7 cellular contexts compared by ENCODE assay signal in the genomic region with DNA sequence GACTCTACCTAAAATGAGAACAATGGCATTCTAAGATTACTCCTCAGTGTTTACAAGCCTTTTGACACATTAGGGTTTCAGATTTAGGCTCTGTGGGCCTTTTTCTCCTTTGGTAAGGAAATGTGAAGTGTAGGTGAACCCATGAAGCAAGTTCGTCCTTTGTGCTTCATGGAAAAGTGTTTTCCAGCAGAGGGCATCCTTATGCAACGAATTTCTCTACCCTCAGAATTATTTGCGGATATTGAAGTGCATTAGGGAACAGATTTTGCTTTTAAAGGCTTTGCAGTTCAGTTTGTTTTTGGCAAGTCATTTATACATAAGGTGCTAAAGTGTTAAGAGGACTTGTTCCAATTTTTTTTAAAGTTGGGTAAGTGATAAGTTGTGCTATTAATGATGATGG.
DNase-seq lines count a peak whose midpoint lies in the region; ATAC-seq and TF ChIP-seq lines count a peak whose summit lies in the region.

No MANE protein-coding gene starts in this region.

- peaks cover 16% of the 10 kb centered on the region for H3K4me1 Mint-ChIP-seq in nephron progenitor cell

- H3K4me3 Mint-ChIP-seq in nephron progenitor cell = no peak overlapping the region

- in situ Hi-C loops in GM13976 (cut with MboI; ENCODE audit: low sequenced_read_pairs, unreplicated experiment) = no loop called here
- in situ Hi-C loops in brain microvascular endothelial cell (cut with HindIII; ENCODE audit: low pct_ligation_motif_present, low sequenced_read_pairs) = no loop called here

- H3K27ac ChIP-seq in brain microvascular endothelial cell = no peak overlapping the region

- no peak overlapping the region for H3K4me3 ChIP-seq in brain microvascular endothelial cell (ENCODE audit: low read depth, low read length)

- H3K9me3 Mint-ChIP-seq in nephron progenitor cell = peaks cover 8% of the 10 kb centered on the region

- DNase-seq in GM13976 (ENCODE audit: low spot score) (no peak), NCI-H1694 (lab: John Stamatoyannopoulos, UW) (peak; percentile 19), brain microvascular endothelial cell (peak; percentile 52), nephron progenitor cell (no peak), UCSD-AML1 (lab: John Stamatoyannopoulos, UW; ENCODE audit: unreplicated experiment) (no peak)

- H3K27me3 Mint-ChIP-seq in nephron progenitor cell (ENCODE audit: low read depth, poor library complexity) = peaks cover 2% of the 10 kb centered on the region

- no peaks in the 10 kb centered on the region for H3K27me3 ChIP-seq in brain microvascular endothelial cell (replicated peaks)

- H3K27ac Mint-ChIP-seq in nephron progenitor cell = no peak overlapping the region

- no peaks in the 10 kb centered on the region for H3K36me3 ChIP-seq in brain microvascular endothelial cell (replicated peaks)

- H3K36me3 Mint-ChIP-seq in nephron progenitor cell (ENCODE audit: low read depth) = no peaks in the 10 kb centered on the region

- peak; percentile 8 for TF ChIP-seq CTCF in GM13976 (IDR thresholded peaks at IDR 0.05; ENCODE audit: borderline replicate concordance, control extremely low read depth, extremely low read depth, insufficient read depth, missing control alignments)
- TF ChIP-seq CTCF in brain microvascular endothelial cell (IDR thresholded peaks at IDR 0.05; ENCODE audit: low read depth, low read length, missing control alignments) = peak; percentile 65
- peak; percentile 46 for TF ChIP-seq CTCF in nephron progenitor cell (IDR thresholded peaks at IDR 0.05)

- ATAC-seq in GM21737 (IDR thresholded peaks at IDR 0.05; ENCODE audit: unreplicated experiment) = no peak
- no peak for ATAC-seq in HG02970 (IDR thresholded peaks at IDR 0.05; ENCODE audit: low FRiP score, unreplicated experiment)

Comparison
In these comparisons a context has a peak if more than half of its experiments do, and no peak if none do; other contexts are left out.
1. DNase-seq: peak in NCI-H1694 (single experiment) and brain microvascular endothelial cell (single experiment); none in GM13976 (single experiment), nephron progenitor cell (single experiment) and UCSD-AML1 (single experiment).
2. CTCF ChIP-seq: peak in every context shown above with its lines; median percentile 65 in brain microvascular endothelial cell; 46 in nephron progenitor cell; 8 in GM13976.